ENCODE assay signal across 8 cellular contexts in genomic region chr13:29595380-29596063, GRCh38. TPM values are rescaled to one million over a fixed set of nuclear protein-coding genes. Genes with fewer than 3 reads are reported as not detected.
DNase-seq lines count a peak whose midpoint lies in the region; ATAC-seq and TF ChIP-seq lines count a peak whose summit lies in the region.

TSS of gene SLC7A1 (minus strand) at chr13:29595688. CDS start at chr13:29536188, 59,500 bp downstream.

- peak; percentile 53 for TF ChIP-seq POLR2A in GM15510 (IDR thresholded peaks at IDR 0.05; ENCODE audit: borderline replicate concordance, extremely low read depth, insufficient read length)
- TF ChIP-seq POLR2A in uterus (IDR thresholded peaks at IDR 0.05): peak in 1 of 2 donors; percentile 42

- H3K9me3 ChIP-seq in right cardiac atrium (ENCODE audit: control insufficient read depth, low read length) (no peaks in the 10 kb centered on the region), uterus (no peaks in the 10 kb centered on the region)

- intact Hi-C loops in right cardiac atrium (cut with DNase I): loop anchor here in 1 of 4 donors (10.0 kb wide), 1 partner anchor 71 kb away; no protein-coding TSS in a partner anchor
- intact Hi-C loops in uterus (cut with DNase I; ENCODE audit: low total_unique reads): loop anchor here (10.0 kb wide), 1 partner anchor 519 kb away; no protein-coding TSS in a partner anchor

- H3K4me3 ChIP-seq in right cardiac atrium (ENCODE audit: low read length) (peak within 1 kb of the TSS; percentile 88), uterus (peak within 1 kb of the TSS; percentile 60 to 98)

- ATAC-seq in HG02798 (IDR thresholded peaks at IDR 0.05; ENCODE audit: poor library complexity, unreplicated experiment) (peak; percentile 92), right cardiac atrium (peak; percentile 92 to 95)

- no peaks in the 10 kb centered on the region for H3K36me3 ChIP-seq in uterus

- TF ChIP-seq CTCF in uterus (IDR thresholded peaks at IDR 0.05): peak in 2 of 4 experiments; percentile 4 to 18

- H3K27me3 ChIP-seq in right cardiac atrium (ENCODE audit: control insufficient read depth, insufficient read depth) (no peaks in the 10 kb centered on the region), uterus (no peaks in the 10 kb centered on the region)

- no peaks in the 10 kb centered on the region for H3K4me1 ChIP-seq in right cardiac atrium (ENCODE audit: control insufficient read depth, insufficient read depth, low read length)
- H3K4me1 ChIP-seq in uterus: no peaks in the 10 kb centered on the region

- under 1% methylated on average over 98 of the region's 98 CpGs for WGBS in right cardiac atrium

- H3K27ac ChIP-seq in right cardiac atrium (ENCODE audit: low read length) (peak within 1 kb of the TSS; percentile 65), uterus (peak within 1 kb of the TSS; percentile 89 to 98)

- peak; percentile 52 for DNase-seq in NCI-H1417 treated with DMSO at 0.1 percent for 48 hours (lab: John Stamatoyannopoulos, UW)
- DNase-seq in T-helper 2 cell: peak; percentile 75 to 94 (median 78)
- DNase-seq in amygdala (lab: John Stamatoyannopoulos, UW): peak in 42 of 56 donors; percentile 21 to 81 (median 60)
- DNase-seq in right cardiac atrium: peak; percentile 83 to 91 (median 90)
- DNase-seq in pulmonary artery endothelial cell (ENCODE audit: low read depth, low spot score): peak; percentile 19
- peak; percentile 67 to 77 for DNase-seq in uterus

RNA-seq across cellular contexts. Expression of gene SLC7A1, which starts in this region (rescaled TPM):
- 10 to 100 TPM; 10.4 to 43.1 (median 13.9) TPM for total RNA-seq in right cardiac atrium
- 4.5 TPM for polyA plus RNA-seq in right cardiac atrium
- total RNA-seq in pulmonary artery endothelial cell: 23.9 and 24.5 TPM in 2 replicates
- 10 to 100 TPM in 2 of 4 donors, 1 to 10 TPM in 2; 4.1 to 39.0 (median 10.8) TPM for total RNA-seq in uterus

Comparison
In these comparisons a context has a peak if more than half of its experiments do, and no peak if none do; other contexts are left out.
1. Peak in every context shown above with its lines: DNase-seq, ATAC-seq, H3K4me3 ChIP-seq and H3K27ac ChIP-seq.
2. DNase-seq: peak in every context shown above with its lines; median percentile 90 in right cardiac atrium; 78 in T-helper 2 cell; 72 in uterus; 60 in amygdala; 52 in NCI-H1417 treated with DMSO at 0.1 percent for 48 hours; 19 in pulmonary artery endothelial cell.